In genomic region chr11:94450061-94450460, GRCh38 we compare ENCODE assay signal across 28 cellular contexts. TPM values are rescaled to one million over a fixed set of nuclear protein-coding genes. Genes with fewer than 3 reads are reported as not detected.
DNase-seq lines count a peak whose midpoint lies in the region; ATAC-seq, FAIRE-seq and TF ChIP-seq lines count a peak whose summit lies in the region.
"Had no signal": no experiment of that assay in that cellular context is flagged by ENCODE, and none has a peak within 500 bp of the region (broad histone marks: within the 10 kb centered on the region; RNA-seq: fewer than 3 reads in every experiment).

No MANE protein-coding gene starts in this region.

- peaks cover 14% of the 10 kb centered on the region; the same call in 1 of the 2 replicates for H3K36me3 ChIP-seq in PC-3 (ENCODE audit: low read depth, low read length)
- peaks cover 0 to 4% of the 10 kb centered on the region in 2 experiments for H3K36me3 ChIP-seq in endothelial cell of umbilical vein (ENCODE audit: control insufficient read depth in 2 of 2, extremely low read depth in 1 of 2, insufficient read depth in 2 of 2, low read length in 2 of 2)
- peaks cover 0 to 4% of the 10 kb centered on the region in 2 donors for H3K36me3 ChIP-seq in thyroid gland

- BruUV-seq in PC-3 (replicated peaks; lab: Mats Ljungman, UMichigan) (no TSS peak), endothelial cell of umbilical vein (replicated peaks; lab: Mats Ljungman, UMichigan) (no TSS peak)

- peak; percentile 35 for DNase-seq in AG10803 (ENCODE audit: low read depth)
- peak; percentile 21 for DNase-seq in PC-3
- DNase-seq in endothelial cell of umbilical vein (ENCODE audit: low read depth, low spot score) = peak; percentile 15
- peak; percentile 18 for DNase-seq in glomerular endothelial cell (ENCODE audit: extremely low read depth, low read depth, low spot score)
- no peak for DNase-seq in thyroid gland
- DNase-seq: body of pancreas; H9; hypothalamus; islet precursor cell; NCI-H1092; NCI-H2227 treated with DMSO at 0.1 percent for 48 hours; nephron progenitor cell; pancreas; stimulated activated CD4-positive, alpha-beta T cell treated with anti-CD3 and anti-CD28 coated beads, Interleukin-12 subunit alpha, Interleukin-12 subunit beta, amount 100 ng/mL, for 4 hours; stimulated activated CD4-positive, alpha-beta T cell treated with anti-CD3 and anti-CD28 coated beads, Interleukin-4, amount 100 ng/mL, for 24 hours; stimulated activated naive B cell treated with anti-CD40 and anti-IgM and Interleukin-4, amounts not matched to agents 10 μg/mL and 1 μg/mL and 100 μg/mL, for 72 hours; testis had no signal

- H3K9me2 ChIP-seq in PC-3 (replicated peaks; ENCODE audit: low read length) = no peaks in the 10 kb centered on the region

- H4K20me1 ChIP-seq in PC-3 (ENCODE audit: low read length) (peaks cover 4% of the 10 kb centered on the region; the same call in 1 of the 2 replicates), endothelial cell of umbilical vein (replicated peaks; ENCODE audit: control insufficient read depth, extremely low read depth, insufficient read depth, low read length) (no peaks in the 10 kb centered on the region)

- H3K9me3 ChIP-seq in PC-3 (ENCODE audit: low read length) (no peaks in the 10 kb centered on the region), endothelial cell of umbilical vein (replicated peaks; ENCODE audit: control insufficient read depth, insufficient read depth, low read length) (no peaks in the 10 kb centered on the region), thyroid gland (no peaks in the 10 kb centered on the region)
- H3K9me3 ChIP-seq: body of pancreas, pancreas, right atrium auricular region, testis, vagina had no signal

- H3K4me1 ChIP-seq in PC-3 (ENCODE audit: insufficient read depth, low read length) (peaks cover 19% of the 10 kb centered on the region), endothelial cell of umbilical vein (ENCODE audit: control insufficient read depth, extremely low read depth, insufficient read depth, low read length) (no peaks in the 10 kb centered on the region), thyroid gland (no peaks in the 10 kb centered on the region)
- H3K4me1 ChIP-seq: right atrium auricular region, testis had no signal

- no peaks in the 10 kb centered on the region for H3K9me1 ChIP-seq in endothelial cell of umbilical vein (replicated peaks; ENCODE audit: control insufficient read depth, extremely low read depth, insufficient read depth, low read length)

- H3K27me3 ChIP-seq in PC-3 (ENCODE audit: low read length) (no peaks in the 10 kb centered on the region), endothelial cell of umbilical vein (ENCODE audit: control insufficient read depth in 2 of 2, insufficient read depth in 2 of 2, low read length in 2 of 2) (no peaks in the 10 kb centered on the region), thyroid gland (no peaks in the 10 kb centered on the region)
- H3K27me3 ChIP-seq: body of pancreas, pancreas, right atrium auricular region, testis, vagina had no signal

- no peak for TF ChIP-seq POLR2A in endothelial cell of umbilical vein (IDR thresholded peaks at IDR 0.05; ENCODE audit: low read depth, low read length)
- no peak for TF ChIP-seq POLR2A in thyroid gland (IDR thresholded peaks at IDR 0.05)

- no peaks in the 10 kb centered on the region for H3K79me2 ChIP-seq in PC-3 (ENCODE audit: low read length)
- no peaks in the 10 kb centered on the region for H3K79me2 ChIP-seq in endothelial cell of umbilical vein (ENCODE audit: control insufficient read depth, insufficient read depth, low read length)

- peak overlapping the region; percentile 84 for H3K27ac ChIP-seq in PC-3 (ENCODE audit: low read length)
- no peak overlapping the region for H3K27ac ChIP-seq in endothelial cell of umbilical vein (ENCODE audit: insufficient read depth, low read depth, low read length)
- H3K27ac ChIP-seq in thyroid gland = no peak overlapping the region
- H3K27ac ChIP-seq: body of pancreas, HL-60, pancreas, right atrium auricular region, testis, vagina, VCaP had no signal

- peaks cover 10% of the 10 kb centered on the region for H3F3A ChIP-seq in PC-3 (ENCODE audit: low read length, unreplicated experiment)

- TF ChIP-seq CTCF in AG10803 (conservative IDR thresholded peaks at IDR 0.05; ENCODE audit: low read length) (no peak), PC-3 (conservative IDR thresholded peaks at IDR 0.05; ENCODE audit: low read depth, low read length) (no peak), endothelial cell of umbilical vein (IDR thresholded peaks at IDR 0.05; ENCODE audit: extremely low read depth in 1 of 2, insufficient read depth in 1 of 2, low read depth in 1 of 2, low read length in 2 of 2) (no peak), thyroid gland (IDR thresholded peaks at IDR 0.05) (no peak)

- intact Hi-C loops in PC-3 (cut with micrococcal nuclease) (no loop called here), endothelial cell of umbilical vein (cut with micrococcal nuclease) (no loop called here), thyroid gland (cut with DNase I) (no loop called here)

- dilution Hi-C loops in endothelial cell of umbilical vein (cut with MboI; ENCODE audit: extremely low pct_ligation_motif_present, low sequenced_read_pairs) = no loop called here

- no peak for FAIRE-seq in endothelial cell of umbilical vein (lab: Jason Lieb, UNC)
- FAIRE-seq: colon, frontal cortex, pancreas had no signal

- WGBS in thyroid gland, 2 donors = 72 to 78% methylated on average over 3 of the region's 3 CpGs

- POLR2A ChIA-PET in PC-3 (lab: Charles Lee; ENCODE audit: unreplicated experiment) (no interaction called here), endothelial cell of umbilical vein (lab: Charles Lee) (no interaction called here)

- H2AFZ ChIP-seq in PC-3 (ENCODE audit: low read length) = no peak overlapping the region
- no peak overlapping the region for H2AFZ ChIP-seq in endothelial cell of umbilical vein (ENCODE audit: low read depth, low read length)

- H3K4me2 ChIP-seq in PC-3 (ENCODE audit: low read length) (peak overlapping the region; percentile 59), endothelial cell of umbilical vein (ENCODE audit: insufficient read depth, low read length) (no peak overlapping the region)

- peak overlapping the region; percentile 53 for H3K9ac ChIP-seq in PC-3 (ENCODE audit: low read length)
- H3K9ac ChIP-seq in endothelial cell of umbilical vein (replicated peaks; ENCODE audit: extremely low read depth, insufficient read depth, low read length) = no peak overlapping the region

- CTCF ChIA-PET in PC-3 (lab: Charles Lee) = interaction anchor here (0.9 to 1.6 kb wide), 2 partner anchors 72 to 555 kb away, joined by 4 to 6 read pairs; no protein-coding TSS in a partner anchor
- CTCF ChIA-PET in endothelial cell of umbilical vein (lab: Charles Lee) = interaction anchor here (1.6 to 2.4 kb wide), 4 partner anchors 9 to 555 kb away, joined by 5 to 8 read pairs (median 7); no protein-coding TSS in a partner anchor

- no peak overlapping the region for H3K4me3 ChIP-seq in AG10803 (ENCODE audit: low read length)
- H3K4me3 ChIP-seq in PC-3 (ENCODE audit: low read length) = no peak overlapping the region
- no peak overlapping the region for H3K4me3 ChIP-seq in endothelial cell of umbilical vein (replicated peaks in 1 of 3; ENCODE audit: insufficient read depth in 1 of 3, low read depth in 1 of 3, low read length in 3 of 3)
- H3K4me3 ChIP-seq in thyroid gland (replicated peaks in 1 of 3) = no peak overlapping the region
- H3K4me3 ChIP-seq: body of pancreas, pancreas, right atrium auricular region, testis, vagina had no signal

- peak; percentile 19; the same call in 1 of the 2 replicates for ATAC-seq in PC-3
- no peak for ATAC-seq in HG03196 (IDR thresholded peaks at IDR 0.05; ENCODE audit: unreplicated experiment)
- no peak for ATAC-seq in HG02763 (IDR thresholded peaks at IDR 0.05; ENCODE audit: unreplicated experiment)
- no peak for ATAC-seq in GM18519 (IDR thresholded peaks at IDR 0.05; ENCODE audit: low FRiP score, unreplicated experiment)
- ATAC-seq: SK-N-SH treated with all-trans-retinoic acid at 6 μM for 48 hours; stimulated activated naive B cell treated with anti-CD40 and anti-IgM and Interleukin-4, amounts not matched to agents 10 μg/mL and 1 μg/mL and 100 μg/mL, for 72 hours had no signal

RNA-seq across cellular contexts. Expression of gene MRE11, which starts 43.6 kb away (rescaled TPM):
- total RNA-seq in PC-3 (2014; rRNA removed) (19.0 and 20.1 TPM in 2 replicates), endothelial cell of umbilical vein (22.0 and 25.3 TPM in 2 replicates), glomerular endothelial cell (9.5 and 10.8 TPM in 2 replicates), thyroid gland (10 to 100 TPM; 18.4 to 25.0 (median 22.8) TPM)
- polyA plus RNA-seq in endothelial cell of umbilical vein = 3.0 and 4.5 TPM in 2 replicates
- 5.0 and 5.2 TPM in 2 replicates for polyA plus RNA-seq in endothelial cell of umbilical vein (2011; cell fraction: cytosol; rRNA removed)
- 18.7 and 27.6 TPM in 2 replicates for polyA plus RNA-seq in endothelial cell of umbilical vein (2011; cell fraction: nucleus; rRNA removed)
- 13.4 and 20.3 TPM in 2 replicates for polyA plus RNA-seq in endothelial cell of umbilical vein (2012)
- polyA minus RNA-seq in endothelial cell of umbilical vein = 8.9 and 10.1 TPM in 2 replicates
- 12.5 TPM for polyA minus RNA-seq in endothelial cell of umbilical vein (2011; cell fraction: cytosol; rRNA and poly(A)+ RNA removed)
- polyA minus RNA-seq in endothelial cell of umbilical vein (2011; cell fraction: nucleus; rRNA and poly(A)+ RNA removed) = 21.0 and 32.8 TPM in 2 replicates

RNA-seq across cellular contexts. Expression of gene ANKRD49, which starts 43.7 kb away (rescaled TPM):
- total RNA-seq in PC-3 (2014; rRNA removed) (6.9 and 9.0 TPM in 2 replicates), endothelial cell of umbilical vein (7.6 and 8.0 TPM in 2 replicates), glomerular endothelial cell (4.3 and 6.0 TPM in 2 replicates), thyroid gland (10 to 100 TPM; 29.8 to 61.4 (median 32.2) TPM)
- 6.0 and 7.4 TPM in 2 replicates for polyA plus RNA-seq in endothelial cell of umbilical vein
- 6.1 and 7.4 TPM in 2 replicates for polyA plus RNA-seq in endothelial cell of umbilical vein (2011; cell fraction: cytosol; rRNA removed)
- 14.6 and 19.4 TPM in 2 replicates for polyA plus RNA-seq in endothelial cell of umbilical vein (2011; cell fraction: nucleus; rRNA removed)
- 9.4 TPM in 2 replicates for polyA plus RNA-seq in endothelial cell of umbilical vein (2012)
- polyA minus RNA-seq in endothelial cell of umbilical vein = 5.8 and 6.4 TPM in 2 replicates
- polyA minus RNA-seq in endothelial cell of umbilical vein (2011; cell fraction: cytosol; rRNA and poly(A)+ RNA removed) = 4.0 TPM
- 7.9 and 11.7 TPM in 2 replicates for polyA minus RNA-seq in endothelial cell of umbilical vein (2011; cell fraction: nucleus; rRNA and poly(A)+ RNA removed)

RNA-seq across cellular contexts. Expression of gene GPR83, which starts 48.8 kb away (rescaled TPM):
- total RNA-seq in PC-3 (2014; rRNA removed) = not detected in 2 replicates
- not detected in 2 replicates for total RNA-seq in endothelial cell of umbilical vein
- 0.05 and 0.07 TPM in 2 replicates for polyA plus RNA-seq in endothelial cell of umbilical vein
- polyA plus RNA-seq in endothelial cell of umbilical vein (2011; cell fraction: cytosol; rRNA removed) = 0.03 and 0.04 TPM in 2 replicates
- polyA plus RNA-seq in endothelial cell of umbilical vein (2011; cell fraction: nucleus; rRNA removed) = 0.11 and 0.24 TPM in 2 replicates
- not detected in 2 replicates for polyA plus RNA-seq in endothelial cell of umbilical vein (2012)
- polyA minus RNA-seq in endothelial cell of umbilical vein = 0.53 TPM in 1 of 2 replicates, not detected in the other
- not detected for polyA minus RNA-seq in endothelial cell of umbilical vein (2011; cell fraction: cytosol; rRNA and poly(A)+ RNA removed)
- polyA minus RNA-seq in endothelial cell of umbilical vein (2011; cell fraction: nucleus; rRNA and poly(A)+ RNA removed) = 0.19 and 0.24 TPM in 2 replicates
- total RNA-seq in glomerular endothelial cell = not detected in 2 replicates
- total RNA-seq in thyroid gland = 1 to 10 TPM in 3 of 4 donors, under 1 TPM in 1; 0.81 to 9.4 (median 4.4) TPM
- total RNA-seq: activated T-helper 2 cell treated with anti-CD3 and anti-CD28 coated beads, Interferon-gamma antibody, Interleukin-2, Interleukin-4, amounts not matched to agents 10 μg/mL and 5 μg/mL and 100 μg/mL, durations not matched to agents 14 hours and 24 hours and 36 hours; body of pancreas; H9; vagina had no signal

Comparison
In these comparisons a context has a peak if more than half of its experiments do, and no peak if none do; other contexts are left out.
1. DNase-seq: peak in AG10803 (single experiment), PC-3 (single experiment), endothelial cell of umbilical vein (single experiment) and glomerular endothelial cell (single experiment); none in thyroid gland (0 of 2).